ENCODE assay signal across 8 cellular contexts in genomic region chr3:127590282-127590592, GRCh38. TPM values are rescaled to one million over a fixed set of nuclear protein-coding genes. Genes with fewer than 3 reads are reported as not detected.
DNase-seq lines count a peak whose midpoint lies in the region; ATAC-seq lines count a peak whose summit lies in the region.

No MANE protein-coding gene starts in this region.

- peak overlapping the region; percentile 87 for H3K4me3 Mint-ChIP-seq in dendritic cell treated with granulocyte-macrophage colony-stimulating factor and Interleukin-4, amounts not matched to agents 40 ng/mL and 50 ng/mL, for 4 days

- intact Hi-C loops in dendritic cell treated with granulocyte-macrophage colony-stimulating factor and Interleukin-4, amounts not matched to agents 40 ng/mL and 50 ng/mL, for 4 days (cut with micrococcal nuclease) = loop anchor here (1.0 to 5.0 kb wide), 3 partner anchors 8 to 147 kb away; partner anchors contain the start of genes ABTB1 and MCM2
- intact Hi-C loops in aorta (cut with DNase I) = loop anchor here in 1 of 2 donors (10.0 kb wide), 1 partner anchor 465 kb away; the partner anchor contains the start of gene SEC61A1

- H3K4me1 ChIP-seq in SJCRH30 (peaks cover 7% of the 10 kb centered on the region; the same call in 1 of the 2 replicates), muscle layer of colon (ENCODE audit: insufficient read depth, low read length) (peaks cover 23% of the 10 kb centered on the region), aorta (ENCODE audit: control insufficient read depth in 1 of 2, insufficient read depth in 2 of 2, low read length in 2 of 2) (no peaks in the 10 kb centered on the region)

- ATAC-seq in HG02678 (IDR thresholded peaks at IDR 0.05; ENCODE audit: unreplicated experiment) (peak; percentile 25), aorta (ENCODE audit: low FRiP score) (peak; percentile 84)

- H3K4me1 Mint-ChIP-seq in dendritic cell treated with granulocyte-macrophage colony-stimulating factor and Interleukin-4, amounts not matched to agents 40 ng/mL and 50 ng/mL, for 4 days (ENCODE audit: low read depth) = peaks cover 60% of the 10 kb centered on the region

- H3K27ac ChIP-seq in SJCRH30 (peak overlapping the region; percentile 70), muscle layer of colon (ENCODE audit: low read depth, low read length) (peak overlapping the region; percentile 89), aorta (ENCODE audit: low read depth in 1 of 2, low read length in 2 of 2) (peak overlapping the region; percentile 18 to 86)

- H3K36me3 ChIP-seq in SJCRH30 (no peaks in the 10 kb centered on the region), muscle layer of colon (ENCODE audit: insufficient read depth, low read length) (no peaks in the 10 kb centered on the region), aorta (ENCODE audit: control insufficient read depth in 1 of 2, insufficient read depth in 2 of 2, low read length in 1 of 2) (no peaks in the 10 kb centered on the region)

- 0 to 1% methylated on average over 23 to 41 of the region's 41 CpGs for WGBS in aorta, 2 donors

- no peaks in the 10 kb centered on the region for H3K9me3 ChIP-seq in SJCRH30 (replicated peaks)
- no peaks in the 10 kb centered on the region for H3K9me3 ChIP-seq in muscle layer of colon (ENCODE audit: low read length)
- no peaks in the 10 kb centered on the region for H3K9me3 ChIP-seq in aorta (ENCODE audit: control insufficient read depth, low read length)

- H3K9me3 Mint-ChIP-seq in dendritic cell treated with granulocyte-macrophage colony-stimulating factor and Interleukin-4, amounts not matched to agents 40 ng/mL and 50 ng/mL, for 4 days = no peaks in the 10 kb centered on the region

- H3K4me3 ChIP-seq in SJCRH30 (peak overlapping the region; percentile 82), muscle layer of colon (ENCODE audit: low read depth in 1 of 2, low read length in 2 of 2) (peak overlapping the region; percentile 52 to 90), aorta (ENCODE audit: low read length in 2 of 2) (peak overlapping the region; percentile 78 to 89)

- no peaks in the 10 kb centered on the region for H3K27me3 ChIP-seq in SJCRH30
- no peaks in the 10 kb centered on the region for H3K27me3 ChIP-seq in muscle layer of colon (ENCODE audit: control insufficient read depth in 1 of 2, insufficient read depth in 2 of 2, low read length in 2 of 2)
- no peaks in the 10 kb centered on the region for H3K27me3 ChIP-seq in aorta (ENCODE audit: control insufficient read depth in 1 of 2, insufficient read depth in 2 of 2, low read length in 1 of 2)

- DNase-seq in NCI-H2227 (lab: John Stamatoyannopoulos, UW; ENCODE audit: unreplicated experiment) (peak; percentile 56), NCI-H2227 treated with DMSO at 0.1 percent for 48 hours (lab: John Stamatoyannopoulos, UW) (no peak), SJCRH30 (peak in 1 of 2 experiments; percentile 35), aorta (no peak), AML-193 (lab: John Stamatoyannopoulos, UW) (no peak)

- H3K9ac ChIP-seq in muscle layer of colon (ENCODE audit: low read length) = peak overlapping the region; percentile 63

- peak overlapping the region; percentile 98 for H3K27ac Mint-ChIP-seq in dendritic cell treated with granulocyte-macrophage colony-stimulating factor and Interleukin-4, amounts not matched to agents 40 ng/mL and 50 ng/mL, for 4 days

- H3K27me3 Mint-ChIP-seq in dendritic cell treated with granulocyte-macrophage colony-stimulating factor and Interleukin-4, amounts not matched to agents 40 ng/mL and 50 ng/mL, for 4 days = no peaks in the 10 kb centered on the region

- H3K36me3 Mint-ChIP-seq in dendritic cell treated with granulocyte-macrophage colony-stimulating factor and Interleukin-4, amounts not matched to agents 40 ng/mL and 50 ng/mL, for 4 days (ENCODE audit: low read depth) = peaks cover 36% of the 10 kb centered on the region

RNA-seq across cellular contexts. Expression of gene TPRA1, which starts 0.3 kb away (rescaled TPM):
- 24.4 and 24.8 TPM in 2 replicates for total RNA-seq in SJCRH30 (2014; rRNA removed; shearing (Covaris generic))
- total RNA-seq in aorta = 10 to 100 TPM; 20.0 to 28.5 TPM
- polyA plus RNA-seq in aorta = 10 to 100 TPM in 1 of 2 donors, 1 to 10 TPM in 1; 7.8 to 45.2 TPM

RNA-seq across cellular contexts. Expression of gene MCM2, which starts 8.0 kb away (rescaled TPM):
- total RNA-seq in SJCRH30 (2014; rRNA removed; shearing (Covaris generic)) = 179 and 182 TPM in 2 replicates
- total RNA-seq in aorta = 1 to 10 TPM; 3.5 to 5.1 TPM
- 1 to 10 TPM; 1.6 to 2.1 TPM for polyA plus RNA-seq in aorta

RNA-seq across cellular contexts. Expression of gene PODXL2, which starts 38.7 kb away (rescaled TPM):
- total RNA-seq in SJCRH30 (2014; rRNA removed; shearing (Covaris generic)) = 10.7 and 10.9 TPM in 2 replicates
- total RNA-seq in aorta = 1 to 10 TPM; 2.2 to 4.0 TPM
- polyA plus RNA-seq in aorta = 1 to 10 TPM; 1.3 to 1.9 TPM

Comparison
In these comparisons a context has a peak if more than half of its experiments do, and no peak if none do; other contexts are left out.
1. RNA of gene MCM2, which starts 8.0 kb away (total RNA-seq): 179 to 182 TPM in SJCRH30; 3.5 to 5.1 TPM in aorta; every median in the first group is over 10 times any median in the second.
2. Peak in every context shown above with its lines, with median percentiles within 50 percentile points of each other: H3K27ac ChIP-seq and H3K4me3 ChIP-seq.